25 cellular contexts compared by ENCODE assay signal in the genomic region with DNA sequence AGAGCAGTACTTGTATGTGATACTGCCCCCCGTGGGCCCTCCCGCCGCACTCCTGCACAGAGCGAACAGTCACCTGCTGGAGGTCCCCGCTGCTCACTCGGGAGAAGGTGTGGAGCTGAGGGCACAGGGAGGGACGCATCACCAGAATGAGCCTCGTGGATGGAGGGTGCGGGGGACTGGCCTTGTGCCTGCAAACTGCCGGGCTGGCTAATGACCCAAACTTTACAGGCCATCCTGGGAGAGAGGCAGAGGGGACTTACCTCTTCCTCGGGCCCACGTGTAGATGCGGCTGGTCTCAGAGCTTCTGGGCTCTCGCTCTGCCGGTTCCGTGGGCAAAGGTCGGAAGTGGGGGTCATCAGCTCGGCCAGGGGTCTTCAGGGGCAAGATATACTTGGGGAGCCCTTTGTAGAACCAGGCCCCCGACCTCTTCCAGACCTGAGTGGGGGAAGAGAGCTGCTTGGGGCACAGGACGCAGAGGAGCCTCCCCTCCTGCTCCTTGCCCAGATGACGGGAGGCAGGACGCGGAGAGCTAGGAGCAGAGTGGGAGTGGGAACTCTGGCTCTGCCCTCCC.
DNase-seq lines count a peak whose midpoint lies in the region; ATAC-seq and TF ChIP-seq lines count a peak whose summit lies in the region.
"Had no signal": no experiment of that assay in that cellular context is flagged by ENCODE, and none has a peak within 500 bp of the region (broad histone marks: within the 10 kb centered on the region; RNA-seq: fewer than 3 reads in every experiment).

No MANE protein-coding gene starts in this region.

- H3K27me3 ChIP-seq in right cardiac atrium (ENCODE audit: control insufficient read depth, insufficient read depth) (no peaks in the 10 kb centered on the region), ovary (no peaks in the 10 kb centered on the region)
- H3K27me3 ChIP-seq: BE2C, body of pancreas, esophagus muscularis mucosa, SJSA1 had no signal

- H3K9me3 ChIP-seq in right cardiac atrium (ENCODE audit: control insufficient read depth, low read length) (no peaks in the 10 kb centered on the region), ovary (no peaks in the 10 kb centered on the region)
- H3K9me3 ChIP-seq: BE2C, body of pancreas, esophagus muscularis mucosa, SJSA1 had no signal

- ATAC-seq in Right ventricle myocardium inferior (no peak), right cardiac atrium (peak; percentile 26 to 45), HG03432 (IDR thresholded peaks at IDR 0.05; ENCODE audit: unreplicated experiment) (no peak)
- ATAC-seq: activated T-cell treated with anti-CD3 and anti-CD28 coated beads, Interleukin-2, amount 50 U/mL, for 4 hours; stimulated activated naive B cell treated with anti-CD40 and anti-IgM and Interleukin-4, amounts not matched to agents 10 μg/mL and 1 μg/mL and 100 μg/mL, for 72 hours had no signal

- no peak for TF ChIP-seq CTCF in ovary (IDR thresholded peaks at IDR 0.05)

- no peak for TF ChIP-seq POLR2A in ovary (IDR thresholded peaks at IDR 0.05)

- no peak overlapping the region for H3K4me3 ChIP-seq in right cardiac atrium (ENCODE audit: low read length)
- no peak overlapping the region for H3K4me3 ChIP-seq in ovary
- H3K4me3 ChIP-seq: body of pancreas, esophagus muscularis mucosa, SJSA1 had no signal

- H3K27ac ChIP-seq in right cardiac atrium (ENCODE audit: low read length) (no peak overlapping the region), ovary (no peak overlapping the region)
- H3K27ac ChIP-seq: body of pancreas, esophagus muscularis mucosa, HL-60, SJSA1 had no signal

- TF ChIP-seq EP300 in ovary (IDR thresholded peaks at IDR 0.05), result no peak

- intact Hi-C loops in cardiac septum (cut with DNase I), result no loop called here
- intact Hi-C loops in Right ventricle myocardium inferior (cut with DNase I), result no loop called here
- intact Hi-C loops in right cardiac atrium (cut with DNase I), result no loop called here
- intact Hi-C loops in ovary (cut with DNase I), result no loop called here

- peak; percentile 41 for DNase-seq in cardiac septum (ENCODE audit: low spot score)
- DNase-seq in Right ventricle myocardium inferior (ENCODE audit: missing footprints), result no peak
- peak; percentile 4 to 41 (median 32) for DNase-seq in right cardiac atrium
- DNase-seq in ovary, result peak in 3 of 5 donors; percentile 13 to 30 (median 18)
- no peak for DNase-seq in NOMO-1 (lab: John Stamatoyannopoulos, UW; ENCODE audit: unreplicated experiment in 2 of 2)
- DNase-seq in ureter (ENCODE audit: low spot score), result no peak
- DNase-seq: activated CD4-positive, alpha-beta T cell treated with anti-CD3 and anti-CD28 coated beads, Interleukin-2, amount 10 ng/mL, durations not matched to agents 7 days and 5 days; activated naive CD4-positive, alpha-beta T cell; BE2C; EL; foreskin fibroblast; MM.1S; NCI-H1105 treated with DMSO at 0.1 percent for 48 hours; NCI-H1930; NCI-H2171 treated with DMSO at 0.1 percent for 48 hours; NCI-H510A; stimulated activated naive B cell treated with anti-CD40 and anti-IgM and Interleukin-4, amounts not matched to agents 10 μg/mL and 1 μg/mL and 100 μg/mL, for 72 hours; substantia nigra; T-helper 9 cell had no signal

- H3K4me1 ChIP-seq in right cardiac atrium (ENCODE audit: control insufficient read depth, insufficient read depth, low read length), result no peaks in the 10 kb centered on the region
- no peaks in the 10 kb centered on the region for H3K4me1 ChIP-seq in ovary (ENCODE audit: insufficient read depth)
- H3K4me1 ChIP-seq: BE2C, esophagus muscularis mucosa, SJSA1 had no signal

- H3K36me3 ChIP-seq in ovary, result no peaks in the 10 kb centered on the region
- H3K36me3 ChIP-seq: BE2C, SJSA1 had no signal

- WGBS in right cardiac atrium, result 86% methylated on average over 23 of the region's 23 CpGs
- WGBS in ovary, 3 donors, result 81 to 82% (median 82%) methylated on average over 23 of the region's 23 CpGs

Comparison
In these comparisons a context has a peak if more than half of its experiments do, and no peak if none do; other contexts are left out.
1. DNase-seq: peak in cardiac septum (single experiment), right cardiac atrium (3 of 3) and ovary (3 of 5); none in Right ventricle myocardium inferior (single experiment), NOMO-1 (0 of 2) and ureter (single experiment).
2. ATAC-seq: peak in right cardiac atrium (2 of 2); none in Right ventricle myocardium inferior (single experiment) and HG03432 (single experiment).